In genomic region chr1:64514197-64514765, GRCh38 we compare ENCODE assay signal across 7 cellular contexts. TPM values are rescaled to one million over a fixed set of nuclear protein-coding genes. Genes with fewer than 3 reads are reported as not detected.
DNase-seq lines count a peak whose midpoint lies in the region; ATAC-seq and TF ChIP-seq lines count a peak whose summit lies in the region.

No MANE protein-coding gene starts in this region.

- TF ChIP-seq CTCF in MM.1S (IDR thresholded peaks at IDR 0.05; ENCODE audit: low read length), result no peak
- no peak for TF ChIP-seq CTCF in lower lobe of right lung (IDR thresholded peaks at IDR 0.05)
- TF ChIP-seq CTCF in type B pancreatic cell (conservative IDR thresholded peaks at IDR 0.05), result no peak

- intact Hi-C loops in lower lobe of right lung (cut with DNase I), result no loop called here

- no peaks in the 10 kb centered on the region for H4K20me1 ChIP-seq in MM.1S (ENCODE audit: insufficient read depth, low read length)

- H3K9ac ChIP-seq in MM.1S (ENCODE audit: low read length), result no peak overlapping the region

- H3K36me3 ChIP-seq in MM.1S (replicated peaks; ENCODE audit: insufficient read depth, low read length) (no peaks in the 10 kb centered on the region), lower lobe of right lung (no peaks in the 10 kb centered on the region)

- ATAC-seq in lower lobe of right lung, result no peak
- no peak for ATAC-seq in HG02763 (IDR thresholded peaks at IDR 0.05; ENCODE audit: unreplicated experiment)
- ATAC-seq in HG02885 (IDR thresholded peaks at IDR 0.05; ENCODE audit: poor library complexity, unreplicated experiment), result no peak
- ATAC-seq in activated CD4-positive, CD25-positive, alpha-beta regulatory T cell treated with anti-CD3 and anti-CD28 coated beads, Interleukin-2, amount 50 U/mL, for 24 hours, result no peak

- no peaks in the 10 kb centered on the region for H3K27me3 ChIP-seq in MM.1S (replicated peaks; ENCODE audit: insufficient read depth, low read length)
- no peaks in the 10 kb centered on the region for H3K27me3 ChIP-seq in lower lobe of right lung (ENCODE audit: low read depth)

- no peaks in the 10 kb centered on the region for H3K9me3 Mint-ChIP-seq in type B pancreatic cell

- H3K27ac Mint-ChIP-seq in type B pancreatic cell, result peak overlapping the region; percentile 35

- H3K4me3 ChIP-seq in MM.1S (ENCODE audit: low read length), result no peak overlapping the region
- no peak overlapping the region for H3K4me3 ChIP-seq in lower lobe of right lung

- H3K4me2 ChIP-seq in MM.1S (ENCODE audit: low read depth, low read length), result peak overlapping the region; percentile 33

- peaks cover 4% of the 10 kb centered on the region for H3K36me3 Mint-ChIP-seq in type B pancreatic cell

- H2AFZ ChIP-seq in MM.1S (ENCODE audit: low read length), result peak overlapping the region; percentile 21; the same call in 1 of the 2 replicates

- H3K4me3 Mint-ChIP-seq in type B pancreatic cell, result peak overlapping the region; percentile 46

- peaks cover 68% of the 10 kb centered on the region for H3K4me1 Mint-ChIP-seq in type B pancreatic cell (ENCODE audit: unreplicated experiment)

- no peaks in the 10 kb centered on the region for H3K9me3 ChIP-seq in MM.1S (replicated peaks; ENCODE audit: insufficient read depth, low read length)
- no peaks in the 10 kb centered on the region for H3K9me3 ChIP-seq in lower lobe of right lung

- no peaks in the 10 kb centered on the region for H3F3A ChIP-seq in MM.1S (ENCODE audit: insufficient read depth, low read length)

- no peak overlapping the region for H3K27ac ChIP-seq in MM.1S (ENCODE audit: low read length)
- peak overlapping the region; percentile 45 for H3K27ac ChIP-seq in caudate nucleus (ENCODE audit: low read depth, low read length)
- H3K27ac ChIP-seq in lower lobe of right lung, result peak overlapping the region; percentile 47

- H3K4me1 ChIP-seq in MM.1S (ENCODE audit: low read length) (peaks cover 9% of the 10 kb centered on the region; the same call in 1 of the 2 replicates), lower lobe of right lung (peaks cover 75% of the 10 kb centered on the region)

- DNase-seq in MM.1S, result peak; percentile 25
- DNase-seq in caudate nucleus (lab: John Stamatoyannopoulos, UW), result no peak
- no peak for DNase-seq in lower lobe of right lung
- DNase-seq in type B pancreatic cell (ENCODE audit: extremely low spot score, unreplicated experiment), result no peak

- no peaks in the 10 kb centered on the region for H3K9me2 ChIP-seq in MM.1S (replicated peaks; ENCODE audit: insufficient read depth, low read length)

- H3K27me3 Mint-ChIP-seq in type B pancreatic cell, result peaks cover 9% of the 10 kb centered on the region

- no peaks in the 10 kb centered on the region for H3K79me2 ChIP-seq in MM.1S (ENCODE audit: low read length)

RNA-seq across cellular contexts. Expression of gene CACHD1, which starts 44.4 kb away (rescaled TPM):
- total RNA-seq in lower lobe of right lung (32.0 TPM), type B pancreatic cell (ENCODE audit: low replicate concordance) (9.6 and 44.6 TPM in 2 replicates)
